31 cellular contexts compared by ENCODE assay signal in genomic region chrX:139332441-139332840, GRCh38.
"Had no signal": no experiment of that assay in that cellular context is flagged by ENCODE, and none has a peak within 500 bp of the region (broad histone marks: within the 10 kb centered on the region; RNA-seq: fewer than 3 reads in every experiment).

No MANE protein-coding gene starts in this region.

- H3K4me1 ChIP-seq: SJSA1 had no signal

- H3K9me3 ChIP-seq: SJSA1, SK-N-SH had no signal

- H3K4me3 ChIP-seq: SJSA1 had no signal

- H3K4me3 Mint-ChIP-seq: activated CD4-positive, alpha-beta T cell treated with anti-CD3 and anti-CD28 coated beads for 36 hours; activated CD4-positive, alpha-beta T cell treated with anti-CD3 and anti-CD28 coated beads, Interleukin-2, amount 10 ng/mL, durations not matched to agents 7 days and 5 days; activated naive CD8-positive, alpha-beta T cell treated with anti-CD3 and anti-CD28 coated beads for 36 hours; activated T-cell treated with anti-CD3 and anti-CD28 coated beads, Interleukin-2, amount 50 U/mL, for 4 hours; activated T-helper 1 cell treated with anti-CD3 and anti-CD28 coated beads, Interleukin-12 subunit alpha, Interleukin-12 subunit beta, Interleukin-2, Interleukin-4 antibody, amounts not matched to agents 30 ng/mL and 10 ng/mL and 1 ng/mL, durations not matched to agents 14 hours and 24 hours and 36 hours; T-helper 1 cell treated with Interleukin-12 subunit alpha and Interleukin-12 subunit beta and Interleukin-4 antibody, amounts not matched to agents 30 μg/mL and 1 μg/mL, for 36 hours; T-helper 2 cell treated with Interferon-gamma antibody and Interleukin-4, amounts not matched to agents 5 μg/mL and 100 μg/mL, for 36 hours; WTC11 had no signal

- H3K4me2 ChIP-seq: SK-N-SH had no signal

- DNase-seq: activated CD4-positive, alpha-beta T cell treated with anti-CD3 and anti-CD28 coated beads for 36 hours; activated CD4-positive, alpha-beta T cell treated with anti-CD3 and anti-CD28 coated beads, Interleukin-2, amount 10 ng/mL, durations not matched to agents 7 days and 5 days; activated CD4-positive, alpha-beta T cell treated with anti-CD3 and anti-CD28 coated beads, Interleukin-2, amount 50 U/mL, for 48 hours; activated CD8-positive, alpha-beta memory T cell treated with anti-CD3 and anti-CD28 coated beads, Interleukin-2, amount 50 U/mL, for 4 hours; activated effector memory CD4-positive, alpha-beta T cell treated with anti-CD3 and anti-CD28 coated beads, Interleukin-2, amount 50 U/mL, for 16 hours; activated naive CD4-positive, alpha-beta T cell; activated naive CD4-positive, alpha-beta T cell treated with anti-CD3 and anti-CD28 coated beads, Interleukin-2, amount 50 U/mL, for 16 hours; activated naive CD8-positive, alpha-beta T cell treated with anti-CD3 and anti-CD28 coated beads for 36 hours; activated T-cell treated with anti-CD3 and anti-CD28 coated beads for 4 hours; activated T-cell treated with anti-CD3 and anti-CD28 coated beads, Interleukin-2, amount 50 U/mL, for 4 hours; amniotic stem cell; central memory CD4-positive, alpha-beta T cell; Karpas-422; KBM-7; MM.1S; MV-4-11; NCI-H1092; NCI-H1436 treated with DMSO at 0.1 percent for 48 hours; NCI-H1694 treated with DMSO at 0.1 percent for 48 hours; NCI-H2029; NCI-H345; NCI-H524 treated with DMSO at 0.1 percent for 48 hours; SHP77 treated with DMSO at 0.1 percent for 48 hours; SK-N-SH had no signal

- ATAC-seq: activated CD4-positive, alpha-beta T cell treated with anti-CD3 and anti-CD28 coated beads for 36 hours; activated CD4-positive, CD25-positive, alpha-beta regulatory T cell treated with anti-CD3 and anti-CD28 coated beads, Interleukin-2, amount 50 U/mL, for 24 hours; activated T-cell treated with anti-CD3 and anti-CD28 coated beads, Interleukin-2, amount 50 U/mL, for 4 hours; Panc1; WTC11 had no signal

- H3K36me3 ChIP-seq: SJSA1 had no signal

- H3K27ac ChIP-seq: SJSA1 had no signal

- H3K9me3 Mint-ChIP-seq: activated CD4-positive, alpha-beta T cell treated with anti-CD3 and anti-CD28 coated beads, Interleukin-2, amount 10 ng/mL, durations not matched to agents 7 days and 5 days; activated T-cell treated with anti-CD3 and anti-CD28 coated beads, Interleukin-2, amount 50 U/mL, for 4 hours; activated T-helper 1 cell treated with anti-CD3 and anti-CD28 coated beads, Interleukin-12 subunit alpha, Interleukin-12 subunit beta, Interleukin-2, Interleukin-4 antibody, amounts not matched to agents 30 ng/mL and 10 ng/mL and 1 ng/mL, durations not matched to agents 14 hours and 24 hours and 36 hours; T-helper 1 cell treated with Interleukin-12 subunit alpha and Interleukin-12 subunit beta and Interleukin-4 antibody, amounts not matched to agents 30 μg/mL and 1 μg/mL, for 36 hours; T-helper 2 cell treated with Interferon-gamma antibody and Interleukin-4, amounts not matched to agents 5 μg/mL and 100 μg/mL, for 36 hours had no signal

- H3K4me1 Mint-ChIP-seq: activated CD4-positive, alpha-beta T cell treated with anti-CD3 and anti-CD28 coated beads for 36 hours; activated CD4-positive, alpha-beta T cell treated with anti-CD3 and anti-CD28 coated beads, Interleukin-2, amount 10 ng/mL, durations not matched to agents 7 days and 5 days; activated naive CD8-positive, alpha-beta T cell treated with anti-CD3 and anti-CD28 coated beads for 36 hours; WTC11 had no signal

- H3K27ac Mint-ChIP-seq: activated CD4-positive, alpha-beta T cell treated with anti-CD3 and anti-CD28 coated beads for 36 hours; activated CD4-positive, alpha-beta T cell treated with anti-CD3 and anti-CD28 coated beads, Interleukin-2, amount 10 ng/mL, durations not matched to agents 7 days and 5 days; activated naive CD8-positive, alpha-beta T cell treated with anti-CD3 and anti-CD28 coated beads for 36 hours; activated T-helper 1 cell treated with anti-CD3 and anti-CD28 coated beads, Interleukin-12 subunit alpha, Interleukin-12 subunit beta, Interleukin-2, Interleukin-4 antibody, amounts not matched to agents 30 ng/mL and 10 ng/mL and 1 ng/mL, durations not matched to agents 14 hours and 24 hours and 36 hours; T-helper 1 cell treated with Interleukin-12 subunit alpha and Interleukin-12 subunit beta and Interleukin-4 antibody, amounts not matched to agents 30 μg/mL and 1 μg/mL, for 36 hours; T-helper 2 cell treated with Interferon-gamma antibody and Interleukin-4, amounts not matched to agents 5 μg/mL and 100 μg/mL, for 36 hours; WTC11 had no signal

- H3K27me3 ChIP-seq: SJSA1 had no signal

- H3K9ac ChIP-seq: SK-N-SH had no signal

- H3K27me3 Mint-ChIP-seq: activated CD4-positive, alpha-beta T cell treated with anti-CD3 and anti-CD28 coated beads for 36 hours; activated CD4-positive, alpha-beta T cell treated with anti-CD3 and anti-CD28 coated beads, Interleukin-2, amount 10 ng/mL, durations not matched to agents 7 days and 5 days; activated naive CD8-positive, alpha-beta T cell treated with anti-CD3 and anti-CD28 coated beads for 36 hours had no signal

- H3K36me3 Mint-ChIP-seq: activated naive CD8-positive, alpha-beta T cell treated with anti-CD3 and anti-CD28 coated beads for 36 hours had no signal
